In the genomic region with DNA sequence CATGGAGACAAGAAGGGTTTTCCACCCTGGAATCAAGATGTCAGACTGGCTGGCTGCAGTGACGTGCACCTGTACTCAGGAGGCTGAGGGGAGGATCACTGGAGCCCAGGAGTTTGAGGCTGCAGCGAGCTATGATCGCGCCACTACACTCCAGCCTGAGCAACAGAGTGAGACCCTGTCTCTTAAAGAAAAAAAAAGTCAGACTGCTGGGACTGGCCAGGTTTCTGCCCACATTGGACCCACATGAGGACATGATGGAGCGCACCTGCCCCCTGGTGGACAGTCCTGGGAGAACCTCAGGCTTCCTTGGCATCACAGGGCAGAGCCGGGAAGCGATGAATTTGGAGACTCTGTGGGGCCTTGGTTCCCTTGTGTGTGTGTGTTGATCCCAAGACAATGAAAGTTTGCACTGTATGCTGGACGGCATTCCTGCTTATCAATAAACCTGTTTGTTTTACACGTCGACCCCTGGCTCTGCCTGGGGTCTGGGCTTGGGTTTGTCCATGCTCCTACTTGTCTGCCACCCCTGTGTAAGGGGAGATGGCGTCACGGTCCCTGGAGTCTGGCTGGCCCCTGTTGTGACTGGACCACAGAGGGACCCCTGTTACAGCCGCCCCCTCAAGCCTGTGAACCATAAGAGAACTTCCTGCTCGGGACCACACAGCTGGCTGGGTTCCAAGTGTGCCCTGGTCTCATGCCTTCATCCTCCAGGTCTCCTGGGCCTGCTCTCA, we compare ENCODE assay signal across 8 cellular contexts. TPM values are rescaled to one million over a fixed set of nuclear protein-coding genes. Genes with fewer than 3 reads are reported as not detected.
DNase-seq lines count a peak whose midpoint lies in the region; ATAC-seq and TF ChIP-seq lines count a peak whose summit lies in the region.

No MANE protein-coding gene starts in this region.

- no peaks in the 10 kb centered on the region for H3K9me3 Mint-ChIP-seq in activated T-cell treated with anti-CD3 and anti-CD28 coated beads, Interleukin-2, amount 50 U/mL, for 24 hours
- H3K9me3 Mint-ChIP-seq in natural killer cell treated with Interleukin-12 subunit alpha and Interleukin-12 subunit beta and Interleukin-15 and Interleukin-18, amount 100 ng/mL, for 72 hours = no peaks in the 10 kb centered on the region
- H3K9me3 Mint-ChIP-seq in stimulated activated naive B cell treated with anti-CD40 and anti-IgM and Interleukin-4, amounts not matched to agents 10 μg/mL and 1 μg/mL and 100 μg/mL, for 72 hours = no peaks in the 10 kb centered on the region

- H3K27me3 ChIP-seq in GM06990 (replicated peaks; ENCODE audit: control insufficient read depth, insufficient read depth, low read length) = no peaks in the 10 kb centered on the region
- no peaks in the 10 kb centered on the region for H3K27me3 ChIP-seq in Panc1 (ENCODE audit: control insufficient read depth, insufficient read depth, low read length)
- H3K27me3 ChIP-seq in esophagus muscularis mucosa = no peaks in the 10 kb centered on the region

- 13% methylated on average over 10 of the region's 14 CpGs for WGBS in esophagus muscularis mucosa

- TF ChIP-seq POLR2A in esophagus muscularis mucosa (IDR thresholded peaks at IDR 0.05; ENCODE audit: low read depth) = no peak

- H3K9me3 ChIP-seq in Panc1 (ENCODE audit: control insufficient read depth, insufficient read depth, low read depth, low read length) (no peaks in the 10 kb centered on the region), esophagus muscularis mucosa (no peaks in the 10 kb centered on the region)

- peak; percentile 91 for ATAC-seq in Panc1
- ATAC-seq in natural killer cell treated with Interleukin-12 subunit alpha and Interleukin-12 subunit beta and Interleukin-15 and Interleukin-18, amount 100 ng/mL, for 72 hours = peak; percentile 76 to 80
- ATAC-seq in stimulated activated naive B cell treated with anti-CD40 and anti-IgM and Interleukin-4, amounts not matched to agents 10 μg/mL and 1 μg/mL and 100 μg/mL, for 72 hours (replicated peaks) = peak; percentile 58 to 64
- ATAC-seq in HG03135 (IDR thresholded peaks at IDR 0.05; ENCODE audit: unreplicated experiment) = no peak

- no peak overlapping the region for H3K4me3 Mint-ChIP-seq in activated T-cell treated with anti-CD3 and anti-CD28 coated beads, Interleukin-2, amount 50 U/mL, for 24 hours
- H3K4me3 Mint-ChIP-seq in natural killer cell treated with Interleukin-12 subunit alpha and Interleukin-12 subunit beta and Interleukin-15 and Interleukin-18, amount 100 ng/mL, for 72 hours = no peak overlapping the region
- peak overlapping the region; percentile 32 to 47 for H3K4me3 Mint-ChIP-seq in stimulated activated naive B cell treated with anti-CD40 and anti-IgM and Interleukin-4, amounts not matched to agents 10 μg/mL and 1 μg/mL and 100 μg/mL, for 72 hours

- H3K4me1 ChIP-seq in Panc1 (ENCODE audit: control insufficient read depth, insufficient read depth, low read length) = peaks cover 7% of the 10 kb centered on the region; the same call in 1 of the 2 replicates
- peaks cover 8 to 16% (median 12%) of the 10 kb centered on the region in 4 donors for H3K4me1 ChIP-seq in esophagus muscularis mucosa

- POLR2A ChIA-PET in Panc1 (lab: Charles Lee) = no interaction called here

- H3K36me3 Mint-ChIP-seq in activated T-cell treated with anti-CD3 and anti-CD28 coated beads, Interleukin-2, amount 50 U/mL, for 24 hours (ENCODE audit: low read depth) = peaks cover 53% of the 10 kb centered on the region
- H3K36me3 Mint-ChIP-seq in natural killer cell treated with Interleukin-12 subunit alpha and Interleukin-12 subunit beta and Interleukin-15 and Interleukin-18, amount 100 ng/mL, for 72 hours = no peaks in the 10 kb centered on the region
- H3K36me3 Mint-ChIP-seq in stimulated activated naive B cell treated with anti-CD40 and anti-IgM and Interleukin-4, amounts not matched to agents 10 μg/mL and 1 μg/mL and 100 μg/mL, for 72 hours = peaks cover 40 to 42% of the 10 kb centered on the region in 2 donors

- H3K27ac Mint-ChIP-seq in activated T-cell treated with anti-CD3 and anti-CD28 coated beads, Interleukin-2, amount 50 U/mL, for 24 hours = peak overlapping the region; percentile 88
- H3K27ac Mint-ChIP-seq in natural killer cell treated with Interleukin-12 subunit alpha and Interleukin-12 subunit beta and Interleukin-15 and Interleukin-18, amount 100 ng/mL, for 72 hours = peak overlapping the region; percentile 64 to 70
- peak overlapping the region; percentile 87 for H3K27ac Mint-ChIP-seq in stimulated activated naive B cell treated with anti-CD40 and anti-IgM and Interleukin-4, amounts not matched to agents 10 μg/mL and 1 μg/mL and 100 μg/mL, for 72 hours

- H3K27ac ChIP-seq in Panc1 (ENCODE audit: low read length) = no peak overlapping the region
- H3K27ac ChIP-seq in esophagus muscularis mucosa (replicated peaks in 1 of 4) = no peak overlapping the region

- no peaks in the 10 kb centered on the region for H3K27me3 Mint-ChIP-seq in activated T-cell treated with anti-CD3 and anti-CD28 coated beads, Interleukin-2, amount 50 U/mL, for 24 hours
- H3K27me3 Mint-ChIP-seq in natural killer cell treated with Interleukin-12 subunit alpha and Interleukin-12 subunit beta and Interleukin-15 and Interleukin-18, amount 100 ng/mL, for 72 hours = no peaks in the 10 kb centered on the region
- H3K27me3 Mint-ChIP-seq in stimulated activated naive B cell treated with anti-CD40 and anti-IgM and Interleukin-4, amounts not matched to agents 10 μg/mL and 1 μg/mL and 100 μg/mL, for 72 hours = no peaks in the 10 kb centered on the region

- DNase-seq in GM06990 (ENCODE audit: extremely low read depth, insufficient read length) (peak; percentile 68), HuH-7 (ENCODE audit: low spot score) (peak; percentile 86), Panc1 (ENCODE audit: low read depth, low spot score) (peak; percentile 59), esophagus muscularis mucosa (ENCODE audit: extremely low spot score) (peak; percentile 97)
- peak; percentile 92 for DNase-seq in activated T-cell treated with anti-CD3 and anti-CD28 coated beads, Interleukin-2, amount 50 U/mL, for 24 hours
- DNase-seq in natural killer cell treated with Interleukin-12 subunit alpha and Interleukin-12 subunit beta and Interleukin-15 and Interleukin-18, amount 100 ng/mL, for 72 hours (ENCODE audit: low spot score) = peak; percentile 76
- DNase-seq in stimulated activated naive B cell treated with anti-CD40 and anti-IgM and Interleukin-4, amounts not matched to agents 10 μg/mL and 1 μg/mL and 100 μg/mL, for 72 hours = peak; percentile 73

- in situ Hi-C loops in Panc1 (cut with HindIII; ENCODE audit: low pct_unique_long_range_greater_than_20kb, low sequenced_read_pairs) = no loop called here

- peaks cover 60% of the 10 kb centered on the region for H3K4me1 Mint-ChIP-seq in activated T-cell treated with anti-CD3 and anti-CD28 coated beads, Interleukin-2, amount 50 U/mL, for 24 hours (ENCODE audit: low read depth)
- H3K4me1 Mint-ChIP-seq in natural killer cell treated with Interleukin-12 subunit alpha and Interleukin-12 subunit beta and Interleukin-15 and Interleukin-18, amount 100 ng/mL, for 72 hours (ENCODE audit: low read depth in 2 of 2) = peaks cover 33 to 46% of the 10 kb centered on the region in 2 donors
- peaks cover 40 to 53% of the 10 kb centered on the region in 2 donors for H3K4me1 Mint-ChIP-seq in stimulated activated naive B cell treated with anti-CD40 and anti-IgM and Interleukin-4, amounts not matched to agents 10 μg/mL and 1 μg/mL and 100 μg/mL, for 72 hours

- TF ChIP-seq CTCF in GM06990 (IDR thresholded peaks at IDR 0.05; ENCODE audit: insufficient read depth, low read length, poor library complexity, severe bottlenecking) = peak; percentile 84
- TF ChIP-seq CTCF in Panc1 (IDR thresholded peaks at IDR 0.05) = peak; percentile 93
- peak; percentile 91 to 96 (median 94) for TF ChIP-seq CTCF in esophagus muscularis mucosa (IDR thresholded peaks at IDR 0.05)

- CTCF ChIA-PET in Panc1 (lab: Charles Lee) = interaction anchor here (2.5 to 2.9 kb wide), 2 partner anchors 84 to 85 kb away, joined by 16 to 19 read pairs; no protein-coding TSS in a partner anchor

- H3K36me3 ChIP-seq in GM06990 (ENCODE audit: control insufficient read depth, insufficient read depth, low read length) (peaks cover 15% of the 10 kb centered on the region), Panc1 (ENCODE audit: control insufficient read depth, insufficient read depth, low read length) (no peaks in the 10 kb centered on the region), esophagus muscularis mucosa (peaks cover 0 to 36% (median 15%) of the 10 kb centered on the region in 4 donors)

- no peak for TF ChIP-seq EP300 in esophagus muscularis mucosa (IDR thresholded peaks at IDR 0.05)

- intact Hi-C loops in Panc1 (cut with micrococcal nuclease; ENCODE audit: unreplicated experiment) = loop anchor here (1.0 kb wide), 1 partner anchor 84 kb away; no protein-coding TSS in a partner anchor
- intact Hi-C loops in esophagus muscularis mucosa (cut with DNase I) = loop anchor here (1.0 kb wide), 1 partner anchor 85 kb away; no protein-coding TSS in a partner anchor

- H3K4me3 ChIP-seq in GM06990 (replicated peaks; ENCODE audit: low read depth, low read length) (no peak overlapping the region), Panc1 (ENCODE audit: low read depth in 2 of 2, low read length in 2 of 2) (no peak overlapping the region), esophagus muscularis mucosa (no peak overlapping the region)

- TSS peak; percentile 81 for BruUV-seq in Panc1 (replicated peaks; lab: Mats Ljungman, UMichigan)

RNA-seq across cellular contexts. Expression of gene VPS13D, which starts 20.9 kb away (rescaled TPM):
- total RNA-seq in Panc1 (2021; ENCODE audit: unreplicated experiment) (33.1 TPM), esophagus muscularis mucosa (10 to 100 TPM; 67.8 to 93.3 (median 85.4) TPM)
- polyA plus RNA-seq in Panc1 (2012; ENCODE audit: insufficient read length) = 16.3 TPM
- 10 to 100 TPM; 41.8 to 71.7 TPM for total RNA-seq in natural killer cell treated with Interleukin-12 subunit alpha and Interleukin-12 subunit beta and Interleukin-15 and Interleukin-18, amount 100 ng/mL, for 72 hours

RNA-seq across cellular contexts. Expression of gene TNFRSF1B, which starts 42.1 kb away (rescaled TPM):
- total RNA-seq in Panc1 (2021; ENCODE audit: unreplicated experiment) = 18.8 TPM
- 11.3 TPM for polyA plus RNA-seq in Panc1 (2012; ENCODE audit: insufficient read length)
- total RNA-seq in esophagus muscularis mucosa = 10 to 100 TPM; 15.4 to 55.5 (median 32.4) TPM
- 100 to 1,000 TPM; 452 to 479 TPM for total RNA-seq in natural killer cell treated with Interleukin-12 subunit alpha and Interleukin-12 subunit beta and Interleukin-15 and Interleukin-18, amount 100 ng/mL, for 72 hours

Comparison
In these comparisons a context has a peak if more than half of its experiments do, and no peak if none do; other contexts are left out.
1. H3K4me3 Mint-ChIP-seq: peak in stimulated activated naive B cell treated with anti-CD40 and anti-IgM and Interleukin-4, amounts not matched to agents 10 μg/mL and 1 μg/mL and 100 μg/mL, for 72 hours (2 of 2); none in activated T-cell treated with anti-CD3 and anti-CD28 coated beads, Interleukin-2, amount 50 U/mL, for 24 hours (single experiment) and natural killer cell treated with Interleukin-12 subunit alpha and Interleukin-12 subunit beta and Interleukin-15 and Interleukin-18, amount 100 ng/mL, for 72 hours (single experiment).
2. RNA of gene TNFRSF1B, which starts 42.1 kb away (total RNA-seq): 452 to 479 TPM in natural killer cell treated with Interleukin-12 subunit alpha and Interleukin-12 subunit beta and Interleukin-15 and Interleukin-18, amount 100 ng/mL, for 72 hours; 15.4 to 55.5 TPM in esophagus muscularis mucosa and 18.8 TPM in Panc1 (single experiment); every median in the first group is over 4 times any median in the second.
3. Peak in every context shown above with its lines, with median percentiles within 50 percentile points of each other: DNase-seq, CTCF ChIP-seq and H3K27ac Mint-ChIP-seq.